In genomic region chr2:29576231-29576630, GRCh38 we compare ENCODE assay signal across 22 cellular contexts.
DNase-seq lines count a peak whose midpoint lies in the region; ATAC-seq, FAIRE-seq and TF ChIP-seq lines count a peak whose summit lies in the region.
"Had no signal": no experiment of that assay in that cellular context is flagged by ENCODE, and none has a peak within 500 bp of the region (broad histone marks: within the 10 kb centered on the region; RNA-seq: fewer than 3 reads in every experiment).

No MANE protein-coding gene starts in this region.

- TF ChIP-seq EP300 in HepG2 (IDR thresholded peaks at IDR 0.05; ENCODE audit: low read depth in 2 of 2, low read length in 2 of 2) = no peak
- no peak for TF ChIP-seq EP300 in HepG2 (CRISPR knock-in tag; IDR thresholded peaks at IDR 0.05; ENCODE audit: borderline replicate concordance)

- H3K9ac ChIP-seq in HepG2 (ENCODE audit: insufficient read depth, low read depth, low read length) = no peak overlapping the region

- ATAC-seq in Right ventricle myocardium superior (ENCODE audit: poor library complexity) (peak; percentile 78), right lobe of liver (peak in 3 of 4 donors; percentile 25 to 93 (median 64)), HepG2 (no peak), GM19324 (IDR thresholded peaks at IDR 0.05; ENCODE audit: low FRiP score, unreplicated experiment) (no peak)
- ATAC-seq: GM23338 had no signal

- no peaks in the 10 kb centered on the region for H3K9me3 ChIP-seq in right lobe of liver
- H3K9me3 ChIP-seq in HepG2 (ENCODE audit: low read length) = no peaks in the 10 kb centered on the region
- H3K9me3 ChIP-seq: BE2C had no signal

- CTCF ChIA-PET in HepG2 (lab: Yijun Ruan, JAX; ENCODE audit: low intra/inter-chr PET ratio, low total read pairs) = no interaction called here

- in situ Hi-C loops in HepG2 (cut with HindIII; ENCODE audit: extremely low pct_ligation_motif_present, low pct_unique_long_range_greater_than_20kb) = no loop called here

- H3K4me3 ChIP-seq in right lobe of liver (no peak overlapping the region), HepG2 (replicated peaks in 1 of 3; ENCODE audit: insufficient read depth in 1 of 3, low read depth in 2 of 3, low read length in 3 of 3) (no peak overlapping the region)
- H3K4me3 ChIP-seq: GM23338 had no signal

- no TSS peak for BruUV-seq in HepG2 (replicated peaks; lab: Mats Ljungman, UMichigan)

- TF ChIP-seq POLR2A in right lobe of liver (IDR thresholded peaks at IDR 0.05) (no peak), HepG2 (IDR thresholded peaks at IDR 0.05; ENCODE audit: insufficient read depth in 1 of 2, low read depth in 2 of 2, low read length in 2 of 2) (no peak)

- no peaks in the 10 kb centered on the region for H4K20me1 ChIP-seq in HepG2 (ENCODE audit: insufficient read depth, low read length)

- FAIRE-seq in HepG2 (lab: Jason Lieb, UNC) = no peak
- FAIRE-seq: A204.1, GM12892, GM18507, H54 had no signal

- WGBS in right lobe of liver (ENCODE audit: insufficient coverage, low coverage, low lambda C conversion rate, missing lambda C conversion rate) = 24% methylated on average over 3 of the region's 3 CpGs
- whole genome bisulfite sequencing in HepG2 (ENCODE audit: low lambda C conversion rate) = 6% methylated on average over 3 of the region's 3 CpGs

- no peak for TF ChIP-seq RAD21 in HepG2 (CRISPR knock-in tag; IDR thresholded peaks at IDR 0.05)

- H3K27me3 ChIP-seq in right lobe of liver (no peaks in the 10 kb centered on the region), HepG2 (ENCODE audit: control insufficient read depth in 1 of 2, insufficient read depth in 2 of 2, low read length in 2 of 2) (peaks cover 3 to 63% of the 10 kb centered on the region in 2 experiments; a peak in 4 of 5 replicates)
- H3K27me3 ChIP-seq: BE2C had no signal

- H3K79me2 ChIP-seq in HepG2 (ENCODE audit: insufficient read depth, low read length) = no peaks in the 10 kb centered on the region

- no peaks in the 10 kb centered on the region for H3K4me1 ChIP-seq in right lobe of liver
- no peaks in the 10 kb centered on the region for H3K4me1 ChIP-seq in HepG2 (ENCODE audit: insufficient read depth, low read length)

- H2AFZ ChIP-seq in HepG2 (ENCODE audit: low read length) = no peak overlapping the region
- H2AFZ ChIP-seq: GM23338 had no signal

- intact Hi-C loops in Right ventricle myocardium superior (cut with DNase I) = no loop called here
- intact Hi-C loops in cardiac septum (cut with DNase I) = no loop called here
- intact Hi-C loops in right lobe of liver (cut with DNase I) = no loop called here
- intact Hi-C loops in HepG2 (cut with micrococcal nuclease; ENCODE audit: unreplicated experiment) = no loop called here

- no peak overlapping the region for H3K4me2 ChIP-seq in HepG2 (ENCODE audit: low read depth, low read length)
- H3K4me2 ChIP-seq: GM23338 had no signal

- TF ChIP-seq CTCF in right lobe of liver (IDR thresholded peaks at IDR 0.05) (no peak), HepG2 (CRISPR knock-in tag; IDR thresholded peaks at IDR 0.05) (no peak)

- DNase-seq in Right ventricle myocardium superior (no peak), cardiac septum (ENCODE audit: low spot score) (no peak), right lobe of liver (peak in 1 of 3 donors; percentile 58), HepG2 (ENCODE audit: low spot score) (no peak), cerebellum (ENCODE audit: low spot score) (peak; percentile 51), EL (no peak)
- DNase-seq: ACHN; BE2C; CD4-positive, CD25-positive, alpha-beta regulatory T cell; CD8-positive, alpha-beta memory T cell; COR-L47; DMS 273 treated with DMSO at 0.1 percent for 48 hours; DMS53; DND-41; GDM1; HCEC 1CT had no signal

- POLR2A ChIA-PET in HepG2 (lab: Yijun Ruan, JAX) = no interaction called here

- H3K27ac ChIP-seq in right lobe of liver (no peak overlapping the region), HepG2 (ENCODE audit: extremely low read length, insufficient read depth, low read length) (no peak overlapping the region)

- H3K36me3 ChIP-seq in right lobe of liver = no peaks in the 10 kb centered on the region
- no peaks in the 10 kb centered on the region for H3K36me3 ChIP-seq in HepG2 (replicated peaks in 1 of 2; ENCODE audit: control insufficient read depth in 1 of 2, insufficient read depth in 2 of 2, low read length in 2 of 2)
- H3K36me3 ChIP-seq: BE2C had no signal

TF ChIP-seq in HepG2, 621 proteins besides CTCF, POLR2A, EP300 and RAD21:
- TF ChIP-seq GTF2F1 (IDR thresholded peaks at IDR 0.05; ENCODE audit: low read length) = no peak
- TF ChIP-seq ZNF691 (CRISPR knock-in tag; IDR thresholded peaks at IDR 0.05; ENCODE audit: borderline replicate concordance, low read depth) = no peak
- TF ChIP-seq GPBP1L1 (CRISPR knock-in tag; IDR thresholded peaks at IDR 0.05) = no peak
- TF ChIP-seq ZNF274 (CRISPR knock-in tag; IDR thresholded peaks at IDR 0.05) = no peak
- no peak for TF ChIP-seq HOXA3 (CRISPR knock-in tag; IDR thresholded peaks at IDR 0.05)

Comparison
In these comparisons a context has a peak if more than half of its experiments do, and no peak if none do; other contexts are left out.
1. ATAC-seq: peak in Right ventricle myocardium superior (single experiment) and right lobe of liver (3 of 4); none in HepG2 (single experiment) and GM19324 (single experiment).